Comparison of ENCODE assay signal across 7 cellular contexts in the genomic region with DNA sequence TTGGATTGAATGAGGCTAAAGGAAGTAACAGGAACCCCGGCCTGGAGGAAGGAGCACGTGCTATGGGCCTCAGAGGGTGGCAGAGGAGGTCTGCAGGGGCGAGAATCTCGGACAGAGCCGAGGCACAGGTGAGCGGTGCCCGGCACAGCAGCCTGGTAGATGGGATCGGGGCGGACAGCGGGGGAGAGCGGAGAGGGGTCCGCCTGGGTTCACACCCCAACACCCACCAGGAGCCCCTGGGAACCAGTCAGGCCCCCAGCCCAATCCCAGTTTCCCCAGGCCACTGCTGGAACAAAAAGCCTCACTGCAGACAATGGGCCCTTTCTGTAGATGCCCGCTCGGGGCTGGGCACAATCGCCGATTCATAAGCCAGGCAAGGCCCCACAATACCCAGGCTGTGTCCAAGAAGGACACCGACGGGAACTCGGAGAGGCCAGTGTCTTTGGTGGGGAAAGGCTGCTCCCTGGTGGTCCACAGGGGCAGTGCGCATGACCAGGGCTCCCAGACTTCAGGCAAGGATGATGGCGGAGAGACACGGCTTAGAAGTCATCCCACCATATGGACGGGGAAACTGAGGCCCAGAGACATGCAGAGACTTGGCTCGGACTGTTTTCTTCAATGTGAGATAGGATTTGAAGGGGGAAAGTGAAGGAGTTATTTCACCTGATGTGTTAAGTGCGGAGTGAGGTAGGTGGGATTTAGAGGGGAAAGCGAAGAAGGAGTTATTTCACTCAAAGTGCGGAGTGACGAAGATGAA.
DNase-seq lines count a peak whose midpoint lies in the region; ATAC-seq and TF ChIP-seq lines count a peak whose summit lies in the region.

No MANE protein-coding gene starts in this region.

- ATAC-seq in omental fat pad (ENCODE audit: low FRiP score), result no peak

- H3K4me3 ChIP-seq in testis, result peak overlapping the region; percentile 9 to 17

- WGBS in testis, 2 donors, result 44 to 45% methylated on average over 16 to 28 of the region's 28 CpGs

- in situ Hi-C loops in GM13976 (cut with MboI; ENCODE audit: low sequenced_read_pairs, unreplicated experiment), result loop anchor here (10.0 kb wide), 1 partner anchor 514 kb away; no protein-coding TSS in a partner anchor

- DNase-seq in GM13976 (ENCODE audit: low spot score) (peak; percentile 90), HT-29 (ENCODE audit: low spot score) (peak; percentile 69), RPMI8226 (peak; percentile 50), foreskin melanocyte (peak; percentile 87), omental fat pad (ENCODE audit: low spot score) (peak; percentile 61), testis (peak; percentile 85)
- peak; percentile 55 for DNase-seq in activated T-helper 9 cell treated with anti-CD3 and anti-CD28 coated beads, Interleukin-2, amount 50 U/mL, for 16 hours (ENCODE audit: low read depth)

- H3K27ac ChIP-seq in testis, result no peak overlapping the region

- no peak for TF ChIP-seq POLR2A in testis (IDR thresholded peaks at IDR 0.05)

- H3K9me3 ChIP-seq in testis, result no peaks in the 10 kb centered on the region

- no peaks in the 10 kb centered on the region for H3K27me3 ChIP-seq in testis

- TF ChIP-seq CTCF in GM13976 (IDR thresholded peaks at IDR 0.05; ENCODE audit: borderline replicate concordance, control extremely low read depth, extremely low read depth, insufficient read depth, missing control alignments), result peak; percentile 96
- peak in 2 of 3 donors; percentile 85 to 91 for TF ChIP-seq CTCF in omental fat pad (IDR thresholded peaks at IDR 0.05)
- TF ChIP-seq CTCF in testis (IDR thresholded peaks at IDR 0.05), result peak; percentile 93 to 98 (median 96)

- intact Hi-C loops in testis (cut with DNase I; ENCODE audit: low total_unique reads), result loop anchor here (5.0 kb wide), 1 partner anchor 422 kb away; the partner anchor contains the start of gene HMX3

- no peaks in the 10 kb centered on the region for H3K36me3 ChIP-seq in testis (ENCODE audit: low read depth, missing control alignments)

- H3K4me1 ChIP-seq in testis, result no peaks in the 10 kb centered on the region
